In the genomic region with DNA sequence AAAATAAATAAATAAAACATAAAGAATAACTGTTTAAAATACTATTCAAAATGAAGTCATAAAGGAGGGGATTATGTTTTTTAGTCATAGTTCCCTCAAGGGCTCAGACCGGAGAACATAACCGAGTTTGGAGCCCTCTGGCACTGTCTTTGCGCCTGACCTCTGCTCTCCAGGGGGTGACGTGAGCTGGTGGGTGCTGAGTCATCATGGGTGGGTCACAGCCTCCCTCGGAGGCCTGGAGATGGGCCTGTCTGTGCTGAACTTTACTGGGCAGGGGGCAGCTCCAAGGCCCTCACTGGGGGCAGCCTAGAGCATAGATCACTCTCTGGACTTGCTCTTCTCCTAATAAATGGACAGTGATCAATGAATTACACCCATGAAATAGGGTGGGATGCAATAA, we compare ENCODE assay signal across 15 cellular contexts. TPM values are rescaled to one million over a fixed set of nuclear protein-coding genes. Genes with fewer than 3 reads are reported as not detected.
DNase-seq lines count a peak whose midpoint lies in the region; ATAC-seq and TF ChIP-seq lines count a peak whose summit lies in the region.
"Had no signal": no experiment of that assay in that cellular context is flagged by ENCODE, and none has a peak within 500 bp of the region (broad histone marks: within the 10 kb centered on the region; RNA-seq: fewer than 3 reads in every experiment).

No MANE protein-coding gene starts in this region.

- H3K27me3 ChIP-seq in right atrium auricular region = no peaks in the 10 kb centered on the region
- H3K27me3 ChIP-seq: dorsolateral prefrontal cortex, Peyer's patch had no signal

- no peaks in the 10 kb centered on the region for H3K9me3 ChIP-seq in HEK293 (ENCODE audit: control insufficient read depth, insufficient read depth, low read depth, low read length)
- H3K9me3 ChIP-seq in right atrium auricular region = no peaks in the 10 kb centered on the region
- H3K9me3 ChIP-seq: Peyer's patch had no signal

- no peak for TF ChIP-seq CTCF in HEK293 (tag by site-specific recombination; IDR thresholded peaks at IDR 0.05)
- TF ChIP-seq CTCF in fibroblast of villous mesenchyme (IDR thresholded peaks at IDR 0.05; ENCODE audit: insufficient read depth, low read depth, low read length) = no peak
- no peak for TF ChIP-seq CTCF in right atrium auricular region (IDR thresholded peaks at IDR 0.05)

- DNase-seq in AG08395 (ENCODE audit: low spot score) = peak; percentile 53
- peak; percentile 78 for DNase-seq in T1000 (lab: John Stamatoyannopoulos, UW)
- peak; percentile 83 for DNase-seq in fibroblast of villous mesenchyme (ENCODE audit: low read depth)
- DNase-seq in NCI-H2196 (lab: John Stamatoyannopoulos, UW; ENCODE audit: unreplicated experiment) = no peak
- no peak for DNase-seq in right atrium auricular region (ENCODE audit: low spot score)
- no peak for DNase-seq in activated gamma-delta T cell treated with Interleukin-2 at 50 U/mL for 16 hours
- DNase-seq: activated CD4-positive, alpha-beta T cell treated with anti-CD3 and anti-CD28 coated beads for 4 hours; activated naive CD4-positive, alpha-beta T cell treated with anti-CD3 and anti-CD28 coated beads, Interleukin-2, amount 10 ng/mL, durations not matched to agents 7 days and 5 days; CD4-positive, alpha-beta T cell; dorsolateral prefrontal cortex; NCI-H2081; stimulated activated naive B cell treated with anti-CD40 and anti-IgM and Interleukin-4, amounts not matched to agents 10 μg/mL and 1 μg/mL and 100 μg/mL, for 72 hours had no signal

- no peak for ATAC-seq in GM19397 (IDR thresholded peaks at IDR 0.05; ENCODE audit: unreplicated experiment)
- ATAC-seq: stimulated activated naive B cell treated with anti-CD40 and anti-IgM and Interleukin-4, amounts not matched to agents 10 μg/mL and 1 μg/mL and 100 μg/mL, for 72 hours had no signal

- CTCF ChIA-PET in HEK293 (lab: Yijun Ruan, JAX) = interaction anchor here (0.7 to 4.2 kb wide), 7 partner anchors 12 to 377 kb away, joined by 3 to 26 read pairs (median 3); partner anchors contain the start of gene AP5S1

- H3K27ac ChIP-seq in HEK293 (ENCODE audit: extremely low read depth, low read depth, low read length) (no peak overlapping the region), right atrium auricular region (no peak overlapping the region)
- H3K27ac ChIP-seq: dorsolateral prefrontal cortex had no signal

- H3K36me3 ChIP-seq in HEK293 (ENCODE audit: control insufficient read depth in 2 of 2, insufficient read depth in 1 of 2, low read length in 2 of 2) (peaks cover 0 to 2% of the 10 kb centered on the region in 2 experiments; a peak in 2 of 3 replicates), right atrium auricular region (no peaks in the 10 kb centered on the region)
- H3K36me3 ChIP-seq: Peyer's patch had no signal

- H3K4me3 ChIP-seq in HEK293 (ENCODE audit: low read depth, low read length) (no peak overlapping the region), fibroblast of villous mesenchyme (ENCODE audit: low read depth, low read length) (no peak overlapping the region), right atrium auricular region (no peak overlapping the region)
- H3K4me3 ChIP-seq: dorsolateral prefrontal cortex, Peyer's patch had no signal

- POLR2A ChIA-PET in HEK293 (lab: Yijun Ruan, JAX) = interaction anchor here (0.6 to 1.5 kb wide), 4 partner anchors 23 to 173 kb away, joined by 3 to 4 read pairs (median 4); partner anchors contain the start of genes AP5S1 and CDC25B

- peaks cover 11% of the 10 kb centered on the region for H3K4me1 ChIP-seq in HEK293 (ENCODE audit: control insufficient read depth, insufficient read depth, low read length)
- peaks cover 0 to 22% of the 10 kb centered on the region in 2 donors for H3K4me1 ChIP-seq in right atrium auricular region

TF ChIP-seq in HEK293, 187 proteins besides CTCF, POLR2A, EP300 and RAD21:
- TF ChIP-seq ZNF274 (IDR thresholded peaks at IDR 0.05; ENCODE audit: low read length) (no peak), ZNF274 (tag by site-specific recombination; IDR thresholded peaks at IDR 0.05; ENCODE audit: borderline replicate concordance) (no peak), ZNF629 (tag by site-specific recombination; IDR thresholded peaks at IDR 0.05) (peak; percentile 47), KLF8 (tag by site-specific recombination; IDR thresholded peaks at IDR 0.05) (0 out of 2 replicates have a peak, but pooled peaks have one; percentile 40), OSR2 (tag by site-specific recombination; IDR thresholded peaks at IDR 0.05) (no peak), ZNF146 (tag by site-specific recombination; IDR thresholded peaks at IDR 0.05) (no peak), KLF17 (tag by site-specific recombination; IDR thresholded peaks at IDR 0.05) (peak; percentile 82), ZNF292 (tag by site-specific recombination; IDR thresholded peaks at IDR 0.05; ENCODE audit: borderline replicate concordance, low read depth) (no peak), GLIS1 (tag by site-specific recombination; IDR thresholded peaks at IDR 0.05) (peak; percentile 85), ZNF610 (tag by site-specific recombination; IDR thresholded peaks at IDR 0.05; ENCODE audit: borderline replicate concordance) (no peak), ZXDB (tag by site-specific recombination; IDR thresholded peaks at IDR 0.05) (no peak), GLIS2 (tag by site-specific recombination; IDR thresholded peaks at IDR 0.05) (peak; percentile 37; the same call in 1 of the 2 replicates), ZBTB49 (tag by site-specific recombination; IDR thresholded peaks at IDR 0.05; ENCODE audit: low read depth) (no peak)
- TF ChIP-seq, protein P1, sequence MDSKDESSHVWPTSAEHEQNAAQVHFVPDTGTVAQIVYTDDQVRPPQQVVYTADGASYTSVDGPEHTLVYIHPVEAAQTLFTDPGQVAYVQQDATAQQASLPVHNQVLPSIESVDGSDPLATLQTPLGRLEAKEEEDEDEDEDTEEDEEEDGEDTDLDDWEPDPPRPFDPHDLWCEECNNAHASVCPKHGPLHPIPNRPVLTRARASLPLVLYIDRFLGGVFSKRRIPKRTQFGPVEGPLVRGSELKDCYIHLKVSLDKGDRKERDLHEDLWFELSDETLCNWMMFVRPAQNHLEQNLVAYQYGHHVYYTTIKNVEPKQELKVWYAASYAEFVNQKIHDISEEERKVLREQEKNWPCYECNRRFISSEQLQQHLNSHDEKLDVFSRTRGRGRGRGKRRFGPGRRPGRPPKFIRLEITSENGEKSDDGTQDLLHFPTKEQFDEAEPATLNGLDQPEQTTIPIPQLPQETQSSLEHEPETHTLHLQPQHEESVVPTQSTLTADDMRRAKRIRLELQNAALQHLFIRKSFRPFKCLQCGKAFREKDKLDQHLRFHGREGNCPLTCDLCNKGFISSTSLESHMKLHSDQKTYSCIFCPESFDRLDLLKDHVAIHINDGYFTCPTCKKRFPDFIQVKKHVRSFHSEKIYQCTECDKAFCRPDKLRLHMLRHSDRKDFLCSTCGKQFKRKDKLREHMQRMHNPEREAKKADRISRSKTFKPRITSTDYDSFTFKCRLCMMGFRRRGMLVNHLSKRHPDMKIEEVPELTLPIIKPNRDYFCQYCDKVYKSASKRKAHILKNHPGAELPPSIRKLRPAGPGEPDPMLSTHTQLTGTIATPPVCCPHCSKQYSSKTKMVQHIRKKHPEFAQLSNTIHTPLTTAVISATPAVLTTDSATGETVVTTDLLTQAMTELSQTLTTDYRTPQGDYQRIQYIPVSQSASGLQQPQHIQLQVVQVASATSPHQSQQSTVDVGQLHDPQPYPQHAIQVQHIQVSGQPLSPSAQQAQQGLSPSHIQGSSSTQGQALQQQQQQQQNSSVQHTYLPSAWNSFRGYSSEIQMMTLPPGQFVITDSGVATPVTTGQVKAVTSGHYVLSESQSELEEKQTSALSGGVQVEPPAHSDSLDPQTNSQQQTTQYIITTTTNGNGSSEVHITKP (tag by site-specific recombination; IDR thresholded peaks at IDR 0.05) = peak; percentile 44

RNA-seq across cellular contexts. Expression of gene MAVS, which starts 3.1 kb away (rescaled TPM):
- total RNA-seq in fibroblast of villous mesenchyme (26.7 and 32.4 TPM in 2 replicates), right atrium auricular region (10 to 100 TPM; 27.5 to 29.7 TPM)

RNA-seq across cellular contexts. Expression of gene AP5S1, which starts 23.1 kb away (rescaled TPM):
- total RNA-seq in fibroblast of villous mesenchyme = 17.7 and 20.6 TPM in 2 replicates
- 10 to 100 TPM; 14.6 to 17.3 TPM for total RNA-seq in right atrium auricular region

RNA-seq across cellular contexts. Expression of gene PANK2, which starts 45.7 kb away (rescaled TPM):
- total RNA-seq in fibroblast of villous mesenchyme = 53.5 and 64.8 TPM in 2 replicates
- total RNA-seq in right atrium auricular region = 10 to 100 TPM; 15.5 to 19.5 TPM

RNA-seq across cellular contexts. Expression of gene CDC25B, which starts 47.4 kb away (rescaled TPM):
- total RNA-seq in fibroblast of villous mesenchyme (28.0 and 46.2 TPM in 2 replicates), right atrium auricular region (10 to 100 TPM; 10.4 to 11.4 TPM)

RNA-seq across cellular contexts. Expression of gene CENPB, which starts 57.0 kb away (rescaled TPM):
- total RNA-seq in fibroblast of villous mesenchyme = 87.7 and 106 TPM in 2 replicates
- 10 to 100 TPM; 49.1 to 77.1 TPM for total RNA-seq in right atrium auricular region

Comparison
In these comparisons a context has a peak if more than half of its experiments do, and no peak if none do; other contexts are left out.
1. DNase-seq: peak in AG08395 (single experiment), T1000 (single experiment) and fibroblast of villous mesenchyme (single experiment); none in NCI-H2196 (single experiment), right atrium auricular region (single experiment) and activated gamma-delta T cell treated with Interleukin-2 at 50 U/mL for 16 hours (single experiment).